Comparison of ENCODE assay signal across 1 cellular context in the genomic region with DNA sequence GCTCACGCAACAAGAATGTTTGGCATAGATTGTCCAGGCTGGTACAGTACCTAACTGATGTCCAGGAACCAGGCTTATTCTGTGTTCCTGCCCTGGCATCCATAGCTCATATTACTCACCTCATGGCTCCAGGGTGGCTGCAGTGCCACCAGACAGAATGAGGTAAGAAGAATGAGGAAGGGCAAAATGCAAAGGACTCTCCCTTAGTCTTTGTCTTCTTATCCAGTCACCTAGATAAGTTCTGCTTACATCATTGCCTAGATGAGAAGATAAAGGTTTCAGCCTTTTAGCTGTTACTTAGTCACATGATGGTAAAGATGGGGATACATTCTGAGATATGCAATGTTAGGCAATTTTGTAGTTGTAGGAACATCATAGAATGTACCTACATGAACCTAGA.
A peak's percentile ranks its signal among the peaks of the same experiment; 100 is the strongest.
TF ChIP-seq lines count a peak whose summit lies in the region.

No MANE protein-coding gene starts in this region.

TF ChIP-seq in K562, 482 proteins besides CTCF, POLR2A, EP300 and RAD21 (continued from another document):
- TF ChIP-seq, protein P1, sequence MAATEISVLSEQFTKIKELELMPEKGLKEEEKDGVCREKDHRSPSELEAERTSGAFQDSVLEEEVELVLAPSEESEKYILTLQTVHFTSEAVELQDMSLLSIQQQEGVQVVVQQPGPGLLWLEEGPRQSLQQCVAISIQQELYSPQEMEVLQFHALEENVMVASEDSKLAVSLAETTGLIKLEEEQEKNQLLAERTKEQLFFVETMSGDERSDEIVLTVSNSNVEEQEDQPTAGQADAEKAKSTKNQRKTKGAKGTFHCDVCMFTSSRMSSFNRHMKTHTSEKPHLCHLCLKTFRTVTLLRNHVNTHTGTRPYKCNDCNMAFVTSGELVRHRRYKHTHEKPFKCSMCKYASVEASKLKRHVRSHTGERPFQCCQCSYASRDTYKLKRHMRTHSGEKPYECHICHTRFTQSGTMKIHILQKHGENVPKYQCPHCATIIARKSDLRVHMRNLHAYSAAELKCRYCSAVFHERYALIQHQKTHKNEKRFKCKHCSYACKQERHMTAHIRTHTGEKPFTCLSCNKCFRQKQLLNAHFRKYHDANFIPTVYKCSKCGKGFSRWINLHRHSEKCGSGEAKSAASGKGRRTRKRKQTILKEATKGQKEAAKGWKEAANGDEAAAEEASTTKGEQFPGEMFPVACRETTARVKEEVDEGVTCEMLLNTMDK (IDR thresholded peaks at IDR 0.05; ENCODE audit: borderline replicate concordance, insufficient read depth, low read depth, low read length, poor library complexity, severe bottlenecking) = no peak
- TF ChIP-seq GABPB1 (CRISPR knock-in tag; IDR thresholded peaks at IDR 0.05) (no peak), BRD9 (IDR thresholded peaks at IDR 0.05; ENCODE audit: low read depth, partially characterized antibody) (no peak), CEBPB (tag; IDR thresholded peaks at IDR 0.05) (no peak), SMARCA5 (IDR thresholded peaks at IDR 0.05) (no peak), XRCC5 (IDR thresholded peaks at IDR 0.05; ENCODE audit: low read depth, low read length) (no peak), CBX3 (IDR thresholded peaks at IDR 0.05; ENCODE audit: borderline replicate concordance in 1 of 2, low read length in 2 of 2) (no peak), MEIS2 (IDR thresholded peaks at IDR 0.05; ENCODE audit: partially characterized antibody) (no peak), BCOR (IDR thresholded peaks at IDR 0.05) (no peak), ZKSCAN3 (CRISPR knock-in tag; IDR thresholded peaks at IDR 0.05) (no peak)
- TF ChIP-seq, protein P2, sequence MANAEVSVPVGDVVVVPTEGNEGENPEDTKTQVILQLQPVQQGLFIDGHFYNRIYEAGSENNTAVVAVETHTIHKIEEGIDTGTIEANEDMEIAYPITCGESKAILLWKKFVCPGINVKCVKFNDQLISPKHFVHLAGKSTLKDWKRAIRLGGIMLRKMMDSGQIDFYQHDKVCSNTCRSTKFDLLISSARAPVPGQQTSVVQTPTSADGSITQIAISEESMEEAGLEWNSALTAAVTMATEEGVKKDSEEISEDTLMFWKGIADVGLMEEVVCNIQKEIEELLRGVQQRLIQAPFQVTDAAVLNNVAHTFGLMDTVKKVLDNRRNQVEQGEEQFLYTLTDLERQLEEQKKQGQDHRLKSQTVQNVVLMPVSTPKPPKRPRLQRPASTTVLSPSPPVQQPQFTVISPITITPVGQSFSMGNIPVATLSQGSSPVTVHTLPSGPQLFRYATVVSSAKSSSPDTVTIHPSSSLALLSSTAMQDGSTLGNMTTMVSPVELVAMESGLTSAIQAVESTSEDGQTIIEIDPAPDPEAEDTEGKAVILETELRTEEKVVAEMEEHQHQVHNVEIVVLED (CRISPR knock-in tag; IDR thresholded peaks at IDR 0.05) = 0 out of 2 replicates have a peak, but pooled peaks have one; percentile 25
- TF ChIP-seq, protein P3, sequence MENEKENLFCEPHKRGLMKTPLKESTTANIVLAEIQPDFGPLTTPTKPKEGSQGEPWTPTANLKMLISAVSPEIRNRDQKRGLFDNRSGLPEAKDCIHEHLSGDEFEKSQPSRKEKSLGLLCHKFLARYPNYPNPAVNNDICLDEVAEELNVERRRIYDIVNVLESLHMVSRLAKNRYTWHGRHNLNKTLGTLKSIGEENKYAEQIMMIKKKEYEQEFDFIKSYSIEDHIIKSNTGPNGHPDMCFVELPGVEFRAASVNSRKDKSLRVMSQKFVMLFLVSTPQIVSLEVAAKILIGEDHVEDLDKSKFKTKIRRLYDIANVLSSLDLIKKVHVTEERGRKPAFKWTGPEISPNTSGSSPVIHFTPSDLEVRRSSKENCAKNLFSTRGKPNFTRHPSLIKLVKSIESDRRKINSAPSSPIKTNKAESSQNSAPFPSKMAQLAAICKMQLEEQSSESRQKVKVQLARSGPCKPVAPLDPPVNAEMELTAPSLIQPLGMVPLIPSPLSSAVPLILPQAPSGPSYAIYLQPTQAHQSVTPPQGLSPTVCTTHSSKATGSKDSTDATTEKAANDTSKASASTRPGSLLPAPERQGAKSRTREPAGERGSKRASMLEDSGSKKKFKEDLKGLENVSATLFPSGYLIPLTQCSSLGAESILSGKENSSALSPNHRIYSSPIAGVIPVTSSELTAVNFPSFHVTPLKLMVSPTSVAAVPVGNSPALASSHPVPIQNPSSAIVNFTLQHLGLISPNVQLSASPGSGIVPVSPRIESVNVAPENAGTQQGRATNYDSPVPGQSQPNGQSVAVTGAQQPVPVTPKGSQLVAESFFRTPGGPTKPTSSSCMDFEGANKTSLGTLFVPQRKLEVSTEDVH (IDR thresholded peaks at IDR 0.05; ENCODE audit: low read depth, partially characterized antibody) = no peak
- TF ChIP-seq, protein P4, sequence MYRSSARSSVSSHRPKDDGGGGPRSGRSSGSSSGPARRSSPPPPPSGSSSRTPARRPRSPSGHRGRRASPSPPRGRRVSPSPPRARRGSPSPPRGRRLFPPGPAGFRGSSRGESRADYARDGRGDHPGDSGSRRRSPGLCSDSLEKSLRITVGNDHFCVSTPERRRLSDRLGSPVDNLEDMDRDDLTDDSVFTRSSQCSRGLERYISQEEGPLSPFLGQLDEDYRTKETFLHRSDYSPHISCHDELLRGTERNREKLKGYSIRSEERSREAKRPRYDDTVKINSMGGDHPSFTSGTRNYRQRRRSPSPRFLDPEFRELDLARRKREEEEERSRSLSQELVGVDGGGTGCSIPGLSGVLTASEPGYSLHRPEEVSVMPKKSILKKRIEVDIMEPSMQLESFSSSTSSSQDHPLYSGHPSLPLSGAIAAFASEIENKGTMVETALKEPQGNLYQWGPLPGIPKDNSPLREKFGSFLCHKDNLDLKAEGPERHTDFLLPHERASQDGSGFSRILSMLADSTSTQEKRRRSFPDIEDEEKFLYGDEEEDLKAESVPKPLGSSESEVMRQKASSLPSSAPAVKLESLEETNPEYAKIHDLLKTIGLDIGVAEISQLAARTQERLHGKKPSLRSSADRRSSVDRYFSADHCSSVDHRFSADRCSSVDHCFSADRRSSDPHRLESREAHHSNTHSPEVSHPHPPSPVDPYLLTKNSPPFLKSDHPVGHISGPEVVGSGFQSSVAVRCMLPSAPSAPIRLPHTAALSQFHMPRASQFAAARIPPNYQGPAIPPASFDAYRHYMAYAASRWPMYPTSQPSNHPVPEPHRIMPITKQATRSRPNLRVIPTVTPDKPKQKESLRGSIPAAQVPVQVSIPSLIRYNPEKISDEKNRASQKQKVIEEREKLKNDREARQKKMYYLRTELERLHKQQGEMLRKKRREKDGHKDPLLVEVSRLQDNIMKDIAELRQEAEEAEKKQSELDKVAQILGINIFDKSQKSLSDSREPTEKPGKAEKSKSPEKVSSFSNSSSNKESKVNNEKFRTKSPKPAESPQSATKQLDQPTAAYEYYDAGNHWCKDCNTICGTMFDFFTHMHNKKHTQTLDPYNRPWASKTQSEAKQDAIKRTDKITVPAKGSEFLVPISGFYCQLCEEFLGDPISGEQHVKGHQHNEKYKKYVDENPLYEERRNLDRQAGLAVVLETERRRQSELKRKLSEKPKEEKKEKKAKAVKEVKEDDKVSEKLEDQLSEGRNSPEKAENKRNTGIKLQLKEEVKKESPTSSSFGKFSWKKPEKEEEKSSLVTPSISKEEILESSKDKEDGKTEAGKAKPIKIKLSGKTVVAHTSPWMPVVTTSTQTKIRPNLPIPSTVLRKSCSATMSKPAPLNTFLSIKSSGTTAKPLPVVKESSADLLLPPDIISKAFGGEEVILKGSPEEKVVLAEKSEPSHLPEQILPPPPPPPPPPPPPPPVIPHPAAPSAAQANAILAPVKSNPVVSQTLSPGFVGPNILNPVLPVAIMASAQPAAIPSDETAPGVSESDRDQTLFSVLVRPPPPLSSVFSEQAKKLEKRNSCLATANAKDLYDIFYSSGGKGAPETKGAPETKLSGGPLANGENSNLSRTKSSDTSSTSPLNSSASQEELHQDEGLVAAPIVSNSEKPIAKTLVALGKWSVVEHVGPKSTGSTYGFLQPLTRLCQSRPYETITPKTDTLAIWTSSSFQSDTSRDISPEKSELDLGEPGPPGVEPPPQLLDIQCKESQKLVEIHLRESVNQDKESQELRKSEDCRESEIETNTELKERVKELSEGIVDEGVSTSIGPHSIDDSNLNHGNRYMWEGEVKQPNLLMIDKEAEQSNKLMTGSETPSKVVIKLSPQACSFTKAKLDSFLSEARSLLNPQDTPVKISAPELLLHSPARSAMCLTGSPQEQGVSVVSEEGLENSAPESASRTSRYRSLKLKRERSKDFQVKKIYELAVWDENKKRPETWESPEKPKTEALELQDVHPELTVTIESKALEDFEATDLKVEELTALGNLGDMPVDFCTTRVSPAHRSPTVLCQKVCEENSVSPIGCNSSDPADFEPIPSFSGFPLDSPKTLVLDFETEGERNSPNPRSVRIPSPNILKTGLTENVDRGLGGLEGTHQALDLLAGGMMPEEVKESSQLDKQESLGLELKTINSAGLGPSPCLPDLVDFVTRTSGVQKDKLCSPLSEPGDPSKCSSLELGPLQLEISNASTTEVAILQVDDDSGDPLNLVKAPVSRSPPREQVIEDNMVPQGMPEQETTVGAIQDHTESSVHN (IDR thresholded peaks at IDR 0.05; ENCODE audit: borderline replicate concordance in 1 of 2, low read depth in 1 of 2) = no peak
- TF ChIP-seq, protein P5, sequence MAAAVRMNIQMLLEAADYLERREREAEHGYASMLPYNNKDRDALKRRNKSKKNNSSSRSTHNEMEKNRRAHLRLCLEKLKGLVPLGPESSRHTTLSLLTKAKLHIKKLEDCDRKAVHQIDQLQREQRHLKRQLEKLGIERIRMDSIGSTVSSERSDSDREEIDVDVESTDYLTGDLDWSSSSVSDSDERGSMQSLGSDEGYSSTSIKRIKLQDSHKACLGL (CRISPR knock-in tag; IDR thresholded peaks at IDR 0.05; ENCODE audit: borderline replicate concordance, poor library complexity, severe bottlenecking) = no peak
